In the genomic region with DNA sequence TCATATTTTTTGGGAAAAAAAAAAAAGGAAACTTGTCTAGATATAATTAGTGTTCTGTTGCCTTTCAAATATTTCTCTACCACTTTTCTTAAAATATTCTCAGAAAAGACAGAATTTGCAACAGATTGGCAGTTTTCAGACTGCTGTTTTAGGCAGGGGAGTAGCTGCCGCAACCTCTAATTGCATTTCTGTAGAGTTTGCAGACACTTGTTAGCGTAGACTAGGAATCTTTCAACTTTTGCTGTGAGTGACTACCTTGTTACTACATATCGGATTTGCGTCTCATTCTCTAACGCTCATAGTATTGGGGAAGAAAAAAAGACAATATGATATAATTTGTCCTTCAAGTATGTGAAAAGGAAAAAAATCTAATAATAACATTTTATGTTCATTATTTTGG, we compare ENCODE assay signal across 16 cellular contexts. TPM values are rescaled to one million over a fixed set of nuclear protein-coding genes. Genes with fewer than 3 reads are reported as not detected.
DNase-seq lines count a peak whose midpoint lies in the region; ATAC-seq, FAIRE-seq and TF ChIP-seq lines count a peak whose summit lies in the region.
"Had no signal": no experiment of that assay in that cellular context is flagged by ENCODE, and none has a peak within 500 bp of the region (broad histone marks: within the 10 kb centered on the region; RNA-seq: fewer than 3 reads in every experiment).

No MANE protein-coding gene starts in this region.

- no peak for ATAC-seq in RWPE2 (ENCODE audit: low read depth)
- ATAC-seq in stimulated activated effector memory CD8-positive, alpha-beta T cell treated with anti-CD3 and anti-CD28 coated beads, Interleukin-12 subunit alpha, Interleukin-12 subunit beta, amount 100 ng/mL, for 72 hours = no peak
- ATAC-seq in HG02840 (IDR thresholded peaks at IDR 0.05; ENCODE audit: low FRiP score, unreplicated experiment) = no peak
- no peak for ATAC-seq in WTC11
- ATAC-seq: sciatic nerve had no signal

- H3K9me3 ChIP-seq in RWPE2 (ENCODE audit: severe bottlenecking) (no peaks in the 10 kb centered on the region), kidney (ENCODE audit: control insufficient read depth in 1 of 2, low read length in 2 of 2) (no peaks in the 10 kb centered on the region)
- H3K9me3 ChIP-seq: Peyer's patch had no signal

- H3K27me3 ChIP-seq in RWPE2 (ENCODE audit: insufficient read depth, poor library complexity, severe bottlenecking) = no peaks in the 10 kb centered on the region
- H3K27me3 ChIP-seq: Peyer's patch had no signal

- H3K27me3 Mint-ChIP-seq in activated T-cell treated with anti-CD3 and anti-CD28 coated beads, Interleukin-2, amount 50 U/mL, for 24 hours = no peaks in the 10 kb centered on the region
- H3K27me3 Mint-ChIP-seq in WTC11 (ENCODE audit: low read depth) = no peaks in the 10 kb centered on the region

- FAIRE-seq in kidney (lab: Jason Lieb, UNC) = no peak

- CTCF ChIA-PET in WTC11 (lab: Charles Lee) = no interaction called here

- POLR2A ChIA-PET in WTC11 (lab: Charles Lee) = interaction anchor here (0.8 kb wide), 1 partner anchor 68 kb away, joined by 3 read pairs; no protein-coding TSS in a partner anchor

- H3K36me3 Mint-ChIP-seq in activated T-cell treated with anti-CD3 and anti-CD28 coated beads, Interleukin-2, amount 50 U/mL, for 24 hours (ENCODE audit: low read depth) = peaks cover 91% of the 10 kb centered on the region
- peaks cover 97% of the 10 kb centered on the region for H3K36me3 Mint-ChIP-seq in stimulated activated effector memory CD8-positive, alpha-beta T cell treated with anti-CD3 and anti-CD28 coated beads, Interleukin-12 subunit alpha, Interleukin-12 subunit beta, amount 100 ng/mL, for 72 hours
- 0 out of 2 replicates have a peak, but pooled peaks cover 6% of the 10 kb centered on the region for H3K36me3 Mint-ChIP-seq in WTC11

- TF ChIP-seq CTCF in RWPE2 (IDR thresholded peaks at IDR 0.05; ENCODE audit: poor library complexity, severe bottlenecking) (no peak), kidney (IDR thresholded peaks at IDR 0.05; ENCODE audit: borderline replicate concordance, extremely low read depth, insufficient read depth) (no peak), WTC11 (IDR thresholded peaks at IDR 0.05) (no peak)

- H3K4me1 Mint-ChIP-seq in activated T-cell treated with anti-CD3 and anti-CD28 coated beads, Interleukin-2, amount 50 U/mL, for 24 hours (ENCODE audit: low read depth) = peaks cover 95% of the 10 kb centered on the region
- peaks cover 94% of the 10 kb centered on the region for H3K4me1 Mint-ChIP-seq in stimulated activated effector memory CD8-positive, alpha-beta T cell treated with anti-CD3 and anti-CD28 coated beads, Interleukin-12 subunit alpha, Interleukin-12 subunit beta, amount 100 ng/mL, for 72 hours
- peaks cover 55% of the 10 kb centered on the region for H3K4me1 Mint-ChIP-seq in WTC11

- H3K27ac Mint-ChIP-seq in activated T-cell treated with anti-CD3 and anti-CD28 coated beads, Interleukin-2, amount 50 U/mL, for 24 hours = peak overlapping the region; percentile 100
- peak overlapping the region; percentile 89 for H3K27ac Mint-ChIP-seq in stimulated activated effector memory CD8-positive, alpha-beta T cell treated with anti-CD3 and anti-CD28 coated beads, Interleukin-12 subunit alpha, Interleukin-12 subunit beta, amount 100 ng/mL, for 72 hours
- H3K27ac Mint-ChIP-seq in WTC11 = no peak overlapping the region
- H3K27ac Mint-ChIP-seq: H9 had no signal

- H3K4me1 ChIP-seq in RWPE2 (ENCODE audit: insufficient read depth, poor library complexity, severe bottlenecking) (peaks cover 82% of the 10 kb centered on the region), kidney (ENCODE audit: control insufficient read depth in 1 of 2, insufficient read depth in 1 of 2, low read depth in 1 of 2, low read length in 2 of 2) (peaks cover 6 to 14% of the 10 kb centered on the region in 2 donors)

- H3K27ac ChIP-seq in RWPE2 (ENCODE audit: poor library complexity, severe bottlenecking) (peak overlapping the region; percentile 99), kidney (ENCODE audit: low read depth in 2 of 2, low read length in 2 of 2) (no peak overlapping the region)

- no peak for DNase-seq in activated T-cell treated with anti-CD3 and anti-CD28 coated beads, Interleukin-2, amount 50 U/mL, for 24 hours
- DNase-seq in activated T-cell treated with anti-CD3 and anti-CD28 coated beads for 4 hours (no peak), RWPE2 (ENCODE audit: low spot score) (no peak), dermis blood vessel endothelial cell (peak; percentile 16), kidney (no peak), WTC11 (ENCODE audit: low spot score) (no peak)
- no peak for DNase-seq in stimulated activated effector memory CD8-positive, alpha-beta T cell treated with anti-CD3 and anti-CD28 coated beads, Interleukin-12 subunit alpha, Interleukin-12 subunit beta, amount 100 ng/mL, for 72 hours (ENCODE audit: low spot score in 2 of 2)
- DNase-seq: Calu3; GF-D8; H9; MM.1S; NCI-H2081 treated with DMSO at 0.1 percent for 48 hours; Peyer's patch; stimulated activated CD4-positive, alpha-beta T cell treated with anti-CD3 and anti-CD28 coated beads, Interleukin-4, amount 100 ng/mL, for 1 hour had no signal

- peak overlapping the region; percentile 71 for H3K4me3 Mint-ChIP-seq in activated T-cell treated with anti-CD3 and anti-CD28 coated beads, Interleukin-2, amount 50 U/mL, for 24 hours
- H3K4me3 Mint-ChIP-seq in stimulated activated effector memory CD8-positive, alpha-beta T cell treated with anti-CD3 and anti-CD28 coated beads, Interleukin-12 subunit alpha, Interleukin-12 subunit beta, amount 100 ng/mL, for 72 hours = peak overlapping the region; percentile 82
- H3K4me3 Mint-ChIP-seq in WTC11 = no peak overlapping the region
- H3K4me3 Mint-ChIP-seq: H9 had no signal

- no peak overlapping the region for H3K4me3 ChIP-seq in RWPE2 (ENCODE audit: severe bottlenecking)
- H3K4me3 ChIP-seq in kidney (ENCODE audit: low read length in 2 of 2) = no peak overlapping the region
- H3K4me3 ChIP-seq: Peyer's patch had no signal

- no peak overlapping the region for H3K9ac ChIP-seq in kidney (ENCODE audit: low read length in 2 of 2)

- H3K9me3 Mint-ChIP-seq in activated T-cell treated with anti-CD3 and anti-CD28 coated beads, Interleukin-2, amount 50 U/mL, for 24 hours = no peaks in the 10 kb centered on the region
- no peaks in the 10 kb centered on the region for H3K9me3 Mint-ChIP-seq in stimulated activated effector memory CD8-positive, alpha-beta T cell treated with anti-CD3 and anti-CD28 coated beads, Interleukin-12 subunit alpha, Interleukin-12 subunit beta, amount 100 ng/mL, for 72 hours
- no peaks in the 10 kb centered on the region for H3K9me3 Mint-ChIP-seq in WTC11
- H3K9me3 Mint-ChIP-seq: H9 had no signal

- H3K36me3 ChIP-seq in RWPE2 (ENCODE audit: low read depth) = peaks cover 65% of the 10 kb centered on the region
- no peaks in the 10 kb centered on the region for H3K36me3 ChIP-seq in kidney (ENCODE audit: control insufficient read depth in 1 of 2, insufficient read depth in 2 of 2, low read length in 2 of 2)
- H3K36me3 ChIP-seq: Peyer's patch had no signal

- intact Hi-C loops in kidney (cut with DNase I) = no loop called here

TF ChIP-seq in WTC11, 78 proteins besides CTCF, POLR2A, EP300 and RAD21:
- TF ChIP-seq RORB (CRISPR knock-in tag; IDR thresholded peaks at IDR 0.05) = no peak
- TF ChIP-seq ERG (CRISPR knock-in tag; IDR thresholded peaks at IDR 0.05) = no peak
- no peak for TF ChIP-seq ZNF263 (CRISPR knock-in tag; IDR thresholded peaks at IDR 0.05; ENCODE audit: low read depth)
- no peak for TF ChIP-seq FOXK1 (CRISPR knock-in tag; IDR thresholded peaks at IDR 0.05)
TF ChIP-seq in WTC11: peak in this region for 0.

RNA-seq across cellular contexts. Expression of gene TGFBR2, which starts 10.7 kb away (rescaled TPM):
- 632 and 715 TPM in 2 replicates for total RNA-seq in dermis blood vessel endothelial cell
- total RNA-seq in kidney = 243 TPM
- 81.8 TPM for polyA plus RNA-seq in kidney (ENCODE audit: insufficient read depth, low read depth, low replicate concordance)
- 6.7 to 9.6 TPM (median 7.7 TPM) in 3 replicates for total RNA-seq in WTC11 (2021)

Comparison
In these comparisons a context has a peak if more than half of its experiments do, and no peak if none do; other contexts are left out.
1. RNA of gene TGFBR2, which starts 10.7 kb away (total RNA-seq): 632 to 715 TPM in dermis blood vessel endothelial cell and 243 TPM in kidney (single experiment); 6.7 to 9.6 TPM in WTC11; every median in the first group is over 10 times any median in the second.